Comparison of ENCODE assay signal across 5 cellular contexts in the genomic region with DNA sequence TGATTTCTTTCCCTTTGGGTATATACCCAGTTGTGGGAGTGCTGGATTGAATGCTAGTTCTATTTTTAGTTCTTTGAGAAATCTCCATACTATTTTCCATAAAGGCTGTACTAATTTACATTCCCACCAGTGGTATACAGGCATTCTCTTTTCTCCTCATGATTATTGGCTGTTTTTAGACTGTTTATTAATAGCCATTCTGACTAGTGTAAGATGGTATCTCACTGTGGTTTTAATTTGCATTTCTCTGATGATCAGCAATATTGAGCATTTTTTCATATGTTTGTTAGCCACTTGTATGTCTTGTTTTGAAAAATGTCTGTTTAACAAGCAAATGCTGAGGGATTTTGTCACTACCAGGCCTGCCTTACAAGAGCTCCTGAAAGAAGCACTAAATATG. TPM values are rescaled to one million over a fixed set of nuclear protein-coding genes. Genes with fewer than 3 reads are reported as not detected.
"Had no signal": no experiment of that assay in that cellular context is flagged by ENCODE, and none has a peak within 500 bp of the region (broad histone marks: within the 10 kb centered on the region; RNA-seq: fewer than 3 reads in every experiment).

No MANE protein-coding gene starts in this region.

RNA-seq across cellular contexts. Expression of gene CD28, which starts 9.2 kb away (rescaled TPM):
- total RNA-seq: kidney epithelial cell, mesothelial cell of epicardium, osteoblast, progenitor cell of endocrine pancreas, smooth muscle cell had no signal
